In the genomic region with DNA sequence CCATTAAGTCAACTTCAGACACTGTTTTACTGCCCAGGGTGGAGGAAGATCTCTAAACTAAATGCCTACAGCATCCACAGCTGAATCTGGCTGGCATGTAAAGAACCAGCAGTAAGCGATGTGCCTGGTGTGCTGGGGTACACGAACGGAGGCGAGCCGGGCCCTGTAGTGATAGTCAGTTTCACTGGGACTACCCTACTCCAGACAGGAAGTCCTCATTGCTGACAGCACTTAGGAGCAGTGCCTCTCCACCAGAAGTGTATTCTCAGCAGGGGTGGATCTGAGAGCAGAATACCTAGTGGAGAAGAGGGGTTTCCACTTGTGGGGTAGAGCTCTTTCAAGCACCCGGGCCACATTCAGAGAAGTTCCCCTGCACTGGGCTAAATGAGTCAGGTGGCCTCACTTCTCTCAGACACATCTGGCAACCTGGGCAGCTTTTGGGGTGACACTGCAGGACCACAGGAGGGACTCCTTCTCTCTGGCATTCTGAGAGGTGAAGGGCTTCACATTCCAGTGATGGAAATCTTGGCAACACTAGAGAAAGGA, we compare ENCODE assay signal across 7 cellular contexts.
DNase-seq lines count a peak whose midpoint lies in the region; ATAC-seq and TF ChIP-seq lines count a peak whose summit lies in the region.
"Not testable (repeated sequence)": the region's sequence is repeated elsewhere in the genome, so short reads cannot be mapped to it uniquely, and the experiment has no call there.

No MANE protein-coding gene starts in this region.

- POLR2A ChIA-PET in activated CD4-positive, alpha-beta T cell treated with anti-CD3 and anti-CD28 coated beads for 36 hours (lab: Charles Lee); activated CD4-positive, alpha-beta memory T cell treated with anti-CD3 and anti-CD28 coated beads, Interleukin-2, amount 10 ng/mL, durations not matched to agents 7 days and 5 days (lab: Charles Lee): not testable (repeated sequence)

- H3K9ac ChIP-seq in OCI-LY3 (ENCODE audit: low read length), result peak overlapping the region; percentile 48; the same call in 1 of the 2 replicates

- H3K27ac Mint-ChIP-seq in activated CD4-positive, alpha-beta T cell treated with anti-CD3 and anti-CD28 coated beads for 36 hours; activated T-cell treated with anti-CD3 and anti-CD28 coated beads, Interleukin-2, amount 50 U/mL, for 72 hours; activated naive CD8-positive, alpha-beta T cell treated with anti-CD3 and anti-CD28 coated beads, Interleukin-2, amount 50 U/mL, for 24 hours; memory B cell; stimulated activated naive B cell treated with anti-CD40 and anti-IgM and Interleukin-4, amounts not matched to agents 10 μg/mL and 1 μg/mL and 100 μg/mL, for 72 hours: not testable (repeated sequence)
- H3K27ac Mint-ChIP-seq in activated CD4-positive, alpha-beta memory T cell treated with anti-CD3 and anti-CD28 coated beads, Interleukin-2, amount 10 ng/mL, durations not matched to agents 7 days and 5 days, result peak overlapping the region; percentile 26

- peaks cover 19% of the 10 kb centered on the region for H3K4me1 Mint-ChIP-seq in activated CD4-positive, alpha-beta T cell treated with anti-CD3 and anti-CD28 coated beads for 36 hours
- H3K4me1 Mint-ChIP-seq in activated CD4-positive, alpha-beta memory T cell treated with anti-CD3 and anti-CD28 coated beads, Interleukin-2, amount 10 ng/mL, durations not matched to agents 7 days and 5 days, result peaks cover 11% of the 10 kb centered on the region
- H3K4me1 Mint-ChIP-seq in activated T-cell treated with anti-CD3 and anti-CD28 coated beads, Interleukin-2, amount 50 U/mL, for 72 hours (ENCODE audit: low read depth), result peaks cover 20% of the 10 kb centered on the region
- peaks cover 24% of the 10 kb centered on the region for H3K4me1 Mint-ChIP-seq in activated naive CD8-positive, alpha-beta T cell treated with anti-CD3 and anti-CD28 coated beads, Interleukin-2, amount 50 U/mL, for 24 hours
- H3K4me1 Mint-ChIP-seq in memory B cell, result not testable (repeated sequence)
- peaks cover 10 to 11% of the 10 kb centered on the region in 2 donors for H3K4me1 Mint-ChIP-seq in stimulated activated naive B cell treated with anti-CD40 and anti-IgM and Interleukin-4, amounts not matched to agents 10 μg/mL and 1 μg/mL and 100 μg/mL, for 72 hours

- intact Hi-C loops in activated CD4-positive, alpha-beta T cell treated with anti-CD3 and anti-CD28 coated beads for 36 hours (cut with DNase I, micrococcal nuclease), result not testable (repeated sequence)

- H3K79me2 ChIP-seq in OCI-LY3 (ENCODE audit: low read length), result not testable (repeated sequence)

- H3K4me2 ChIP-seq in OCI-LY3 (ENCODE audit: low read length), result peak overlapping the region; percentile 44; the same call in 1 of the 2 replicates

- H2AFZ ChIP-seq in OCI-LY3 (ENCODE audit: low read depth, low read length), result not testable (repeated sequence)

- not testable (repeated sequence) for H3K9me3 Mint-ChIP-seq in activated CD4-positive, alpha-beta T cell treated with anti-CD3 and anti-CD28 coated beads for 36 hours (ENCODE audit: low read depth); activated CD4-positive, alpha-beta memory T cell treated with anti-CD3 and anti-CD28 coated beads, Interleukin-2, amount 10 ng/mL, durations not matched to agents 7 days and 5 days; activated T-cell treated with anti-CD3 and anti-CD28 coated beads, Interleukin-2, amount 50 U/mL, for 72 hours; activated naive CD8-positive, alpha-beta T cell treated with anti-CD3 and anti-CD28 coated beads, Interleukin-2, amount 50 U/mL, for 24 hours; memory B cell; stimulated activated naive B cell treated with anti-CD40 and anti-IgM and Interleukin-4, amounts not matched to agents 10 μg/mL and 1 μg/mL and 100 μg/mL, for 72 hours

- H3K4me3 ChIP-seq in OCI-LY3 (ENCODE audit: low read length), result not testable (repeated sequence)

- not testable (repeated sequence) for H3K4me3 Mint-ChIP-seq in activated CD4-positive, alpha-beta T cell treated with anti-CD3 and anti-CD28 coated beads for 36 hours; activated CD4-positive, alpha-beta memory T cell treated with anti-CD3 and anti-CD28 coated beads, Interleukin-2, amount 10 ng/mL, durations not matched to agents 7 days and 5 days; activated naive CD8-positive, alpha-beta T cell treated with anti-CD3 and anti-CD28 coated beads, Interleukin-2, amount 50 U/mL, for 24 hours; stimulated activated naive B cell treated with anti-CD40 and anti-IgM and Interleukin-4, amounts not matched to agents 10 μg/mL and 1 μg/mL and 100 μg/mL, for 72 hours
- H3K4me3 Mint-ChIP-seq in activated T-cell treated with anti-CD3 and anti-CD28 coated beads, Interleukin-2, amount 50 U/mL, for 72 hours, result peak overlapping the region; percentile 22 to 40
- H3K4me3 Mint-ChIP-seq in memory B cell, result peak overlapping the region; percentile 50

- peak; percentile 5 for ATAC-seq in activated CD4-positive, alpha-beta T cell treated with anti-CD3 and anti-CD28 coated beads for 36 hours
- ATAC-seq in activated T-cell treated with anti-CD3 and anti-CD28 coated beads, Interleukin-2, amount 50 U/mL, for 72 hours (replicated peaks in 1 of 2), result peak; percentile 31 to 50
- ATAC-seq in activated naive CD8-positive, alpha-beta T cell treated with anti-CD3 and anti-CD28 coated beads, Interleukin-2, amount 50 U/mL, for 24 hours, result peak; percentile 49
- peak; percentile 27 for ATAC-seq in memory B cell (ENCODE audit: low read depth)
- ATAC-seq in stimulated activated naive B cell treated with anti-CD40 and anti-IgM and Interleukin-4, amounts not matched to agents 10 μg/mL and 1 μg/mL and 100 μg/mL, for 72 hours (replicated peaks), result peak; percentile 43 to 52

- CTCF ChIA-PET in activated CD4-positive, alpha-beta T cell treated with anti-CD3 and anti-CD28 coated beads for 36 hours (lab: Charles Lee); activated CD4-positive, alpha-beta memory T cell treated with anti-CD3 and anti-CD28 coated beads, Interleukin-2, amount 10 ng/mL, durations not matched to agents 7 days and 5 days (lab: Charles Lee): not testable (repeated sequence)

- H3K27ac ChIP-seq in OCI-LY3 (ENCODE audit: low read length), result peak overlapping the region; percentile 92

- H3K27me3 ChIP-seq in OCI-LY3 (ENCODE audit: low read depth, low read length), result not testable (repeated sequence)

- H3K27me3 Mint-ChIP-seq in activated CD4-positive, alpha-beta T cell treated with anti-CD3 and anti-CD28 coated beads for 36 hours; activated CD4-positive, alpha-beta memory T cell treated with anti-CD3 and anti-CD28 coated beads, Interleukin-2, amount 10 ng/mL, durations not matched to agents 7 days and 5 days; activated T-cell treated with anti-CD3 and anti-CD28 coated beads, Interleukin-2, amount 50 U/mL, for 72 hours (ENCODE audit: low read depth); activated naive CD8-positive, alpha-beta T cell treated with anti-CD3 and anti-CD28 coated beads, Interleukin-2, amount 50 U/mL, for 24 hours; memory B cell; stimulated activated naive B cell treated with anti-CD40 and anti-IgM and Interleukin-4, amounts not matched to agents 10 μg/mL and 1 μg/mL and 100 μg/mL, for 72 hours: not testable (repeated sequence)

- not testable (repeated sequence) for H4K20me1 ChIP-seq in OCI-LY3 (ENCODE audit: insufficient read depth, low read length)

- not testable (repeated sequence) for TF ChIP-seq CTCF in OCI-LY3 (IDR thresholded peaks at IDR 0.05; ENCODE audit: low read depth, low read length)

- H3K36me3 Mint-ChIP-seq in activated CD4-positive, alpha-beta T cell treated with anti-CD3 and anti-CD28 coated beads for 36 hours (ENCODE audit: low read depth); activated CD4-positive, alpha-beta memory T cell treated with anti-CD3 and anti-CD28 coated beads, Interleukin-2, amount 10 ng/mL, durations not matched to agents 7 days and 5 days (ENCODE audit: low read depth); activated T-cell treated with anti-CD3 and anti-CD28 coated beads, Interleukin-2, amount 50 U/mL, for 72 hours (ENCODE audit: insufficient read depth in 2 of 2); activated naive CD8-positive, alpha-beta T cell treated with anti-CD3 and anti-CD28 coated beads, Interleukin-2, amount 50 U/mL, for 24 hours (ENCODE audit: low read depth); memory B cell; stimulated activated naive B cell treated with anti-CD40 and anti-IgM and Interleukin-4, amounts not matched to agents 10 μg/mL and 1 μg/mL and 100 μg/mL, for 72 hours: not testable (repeated sequence)

- DNase-seq in activated CD4-positive, alpha-beta T cell treated with anti-CD3 and anti-CD28 coated beads for 36 hours; activated CD4-positive, alpha-beta memory T cell treated with anti-CD3 and anti-CD28 coated beads, Interleukin-2, amount 10 ng/mL, durations not matched to agents 7 days and 5 days; activated T-cell treated with anti-CD3 and anti-CD28 coated beads, Interleukin-2, amount 50 U/mL, for 72 hours; activated naive CD8-positive, alpha-beta T cell treated with anti-CD3 and anti-CD28 coated beads, Interleukin-2, amount 50 U/mL, for 24 hours; memory B cell (ENCODE audit: low spot score in 2 of 2); stimulated activated naive B cell treated with anti-CD40 and anti-IgM and Interleukin-4, amounts not matched to agents 10 μg/mL and 1 μg/mL and 100 μg/mL, for 72 hours: not testable (repeated sequence)

- H3K9me3 ChIP-seq in OCI-LY3 (ENCODE audit: insufficient read depth, low read length), result not testable (repeated sequence)

- H3K36me3 ChIP-seq in OCI-LY3 (replicated peaks; ENCODE audit: low read depth, low read length), result not testable (repeated sequence)

- H3K4me1 ChIP-seq in OCI-LY3 (ENCODE audit: low read length), result peaks cover 37% of the 10 kb centered on the region
